10 cellular contexts compared by ENCODE assay signal in the genomic region with DNA sequence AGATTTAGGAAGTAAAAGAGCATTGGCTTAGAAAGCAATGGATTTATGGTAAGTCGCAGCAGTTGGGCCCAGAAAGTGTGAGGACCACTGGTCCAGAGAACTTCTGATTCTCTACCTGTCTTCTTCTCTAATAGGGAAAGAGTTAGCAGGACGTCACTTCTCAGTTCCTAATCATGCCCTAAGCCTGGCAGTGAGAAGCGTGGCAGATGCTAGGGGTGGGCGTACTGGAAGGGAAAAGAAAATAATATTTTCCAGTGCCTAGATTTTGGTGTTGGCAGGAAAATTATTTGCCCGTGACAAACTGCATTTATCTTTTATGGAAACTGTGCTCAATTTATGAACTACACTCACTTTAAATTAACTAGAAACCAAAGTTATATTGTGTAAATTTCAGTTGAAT.
"Had no signal": no experiment of that assay in that cellular context is flagged by ENCODE, and none has a peak within 500 bp of the region (broad histone marks: within the 10 kb centered on the region; RNA-seq: fewer than 3 reads in every experiment).

No MANE protein-coding gene starts in this region.

- ATAC-seq: GM23338, HCT116 had no signal

- FAIRE-seq: H1, H54 had no signal

- DNase-seq: GM23248, GOT3, H7, H9, HCEC 1CT, HFFc6 had no signal
